7 cellular contexts compared by ENCODE assay signal in the genomic region with DNA sequence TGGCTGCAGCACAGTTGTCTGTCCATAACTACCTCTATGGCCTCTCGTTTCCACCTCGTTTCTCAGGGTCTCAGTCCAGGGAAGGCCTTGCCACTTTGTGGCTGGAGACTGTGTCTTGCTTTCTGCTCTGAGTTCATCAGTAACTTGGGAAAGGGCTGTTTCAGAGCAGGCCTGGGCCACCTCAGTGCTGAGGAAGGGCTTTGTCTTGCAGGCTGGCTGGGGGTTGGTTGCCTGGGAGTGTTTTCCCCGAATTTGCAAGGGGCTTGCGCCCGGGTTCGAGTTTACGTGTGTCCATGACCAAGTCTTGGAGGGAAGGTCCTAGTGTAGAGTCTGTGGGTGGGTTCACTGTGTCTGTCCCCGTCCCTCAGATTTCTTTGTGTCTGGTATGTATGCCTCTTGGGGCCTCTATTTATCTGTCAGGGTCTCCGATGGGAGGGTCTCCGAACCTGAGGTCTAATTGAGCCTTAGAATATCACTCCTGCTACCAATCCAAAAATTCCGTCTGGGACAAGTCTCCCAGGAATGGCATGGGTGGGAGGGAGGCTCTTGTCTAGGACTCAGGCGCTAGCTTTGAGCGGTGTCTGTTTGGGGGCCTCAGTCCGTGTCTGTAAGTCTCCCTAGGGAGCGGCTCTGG. TPM values are rescaled to one million over a fixed set of nuclear protein-coding genes. Genes with fewer than 3 reads are reported as not detected.
DNase-seq lines count a peak whose midpoint lies in the region; ATAC-seq and TF ChIP-seq lines count a peak whose summit lies in the region.
"Had no signal": no experiment of that assay in that cellular context is flagged by ENCODE, and none has a peak within 500 bp of the region (broad histone marks: within the 10 kb centered on the region; RNA-seq: fewer than 3 reads in every experiment).

No MANE protein-coding gene starts in this region.

- no peak overlapping the region for H3K27ac ChIP-seq in CD4-positive, alpha-beta memory T cell (ENCODE audit: low read depth, low read length)
- H3K27ac ChIP-seq in muscle layer of colon (ENCODE audit: low read depth, low read length), result peak overlapping the region; percentile 92

- H3K4me3 Mint-ChIP-seq in CD4-positive, alpha-beta memory T cell, result peak overlapping the region in 6 of 8 donors; percentile 20 to 69 (median 39)
- H3K4me3 Mint-ChIP-seq in brain, result peak overlapping the region; percentile 73 to 90 (median 78)
- no peak overlapping the region for H3K4me3 Mint-ChIP-seq in activated CD4-positive, alpha-beta memory T cell treated with anti-CD3 and anti-CD28 coated beads, Interleukin-2, amount 10 ng/mL, durations not matched to agents 7 days and 5 days

- intact Hi-C loops in CD4-positive, alpha-beta memory T cell (cut with micrococcal nuclease), result no loop called here

- H3K4me3 ChIP-seq in CD4-positive, alpha-beta memory T cell (ENCODE audit: low read length in 2 of 2), result no peak overlapping the region
- peak overlapping the region; percentile 29 to 95 for H3K4me3 ChIP-seq in muscle layer of colon (ENCODE audit: low read depth in 1 of 2, low read length in 2 of 2)

- CTCF ChIA-PET in CD4-positive, alpha-beta memory T cell (lab: Charles Lee; ENCODE audit: partially characterized antibody), result interaction anchor here (3.9 kb wide), 1 partner anchor 11 kb away, joined by 18 read pairs; no protein-coding TSS in a partner anchor
- CTCF ChIA-PET in activated CD4-positive, alpha-beta memory T cell treated with anti-CD3 and anti-CD28 coated beads, Interleukin-2, amount 10 ng/mL, durations not matched to agents 7 days and 5 days (lab: Charles Lee), result interaction anchor here (3.4 kb wide), 1 partner anchor 10 kb away, joined by 15 read pairs; no protein-coding TSS in a partner anchor

- H3K9ac ChIP-seq in muscle layer of colon (ENCODE audit: low read length), result peak overlapping the region; percentile 99

- H3K4me1 Mint-ChIP-seq in CD4-positive, alpha-beta memory T cell, result peaks cover 18 to 35% (median 29%) of the 10 kb centered on the region in 4 donors
- H3K4me1 Mint-ChIP-seq in brain, result peaks cover 32% of the 10 kb centered on the region
- peaks cover 21% of the 10 kb centered on the region for H3K4me1 Mint-ChIP-seq in activated CD4-positive, alpha-beta memory T cell treated with anti-CD3 and anti-CD28 coated beads, Interleukin-2, amount 10 ng/mL, durations not matched to agents 7 days and 5 days

- H3K36me3 Mint-ChIP-seq in CD4-positive, alpha-beta memory T cell, result peaks cover 0 to 7% of the 10 kb centered on the region in 2 donors
- H3K36me3 Mint-ChIP-seq in brain, result peaks cover 10% of the 10 kb centered on the region
- peaks cover 4% of the 10 kb centered on the region for H3K36me3 Mint-ChIP-seq in activated CD4-positive, alpha-beta memory T cell treated with anti-CD3 and anti-CD28 coated beads, Interleukin-2, amount 10 ng/mL, durations not matched to agents 7 days and 5 days (ENCODE audit: low read depth)

- no peaks in the 10 kb centered on the region for H3K27me3 ChIP-seq in CD4-positive, alpha-beta memory T cell (ENCODE audit: insufficient read depth, low read length)
- H3K27me3 ChIP-seq in muscle layer of colon (ENCODE audit: control insufficient read depth in 1 of 2, insufficient read depth in 2 of 2, low read length in 2 of 2), result no peaks in the 10 kb centered on the region

- ATAC-seq in GM21576 (IDR thresholded peaks at IDR 0.05; ENCODE audit: unreplicated experiment), result no peak

- no peaks in the 10 kb centered on the region for H3K9me3 ChIP-seq in CD4-positive, alpha-beta memory T cell (ENCODE audit: control insufficient read depth in 1 of 2, low read length in 2 of 2)
- no peaks in the 10 kb centered on the region for H3K9me3 ChIP-seq in muscle layer of colon (ENCODE audit: low read length)

- POLR2A ChIA-PET in CD4-positive, alpha-beta memory T cell (lab: Charles Lee; ENCODE audit: partially characterized antibody), result interaction anchor here (1.6 kb wide), 2 partner anchors 11 to 16 kb away, joined by 5 to 7 read pairs; no protein-coding TSS in a partner anchor
- POLR2A ChIA-PET in activated CD4-positive, alpha-beta memory T cell treated with anti-CD3 and anti-CD28 coated beads, Interleukin-2, amount 10 ng/mL, durations not matched to agents 7 days and 5 days (lab: Charles Lee), result interaction anchor here (1.6 kb wide), 1 partner anchor 11 kb away, joined by 3 read pairs; no protein-coding TSS in a partner anchor

- no peak for TF ChIP-seq CTCF in brain (conservative IDR thresholded peaks at IDR 0.05)

- H3K9me3 Mint-ChIP-seq in CD4-positive, alpha-beta memory T cell, result no peaks in the 10 kb centered on the region
- no peaks in the 10 kb centered on the region for H3K9me3 Mint-ChIP-seq in brain
- H3K9me3 Mint-ChIP-seq in activated CD4-positive, alpha-beta memory T cell treated with anti-CD3 and anti-CD28 coated beads, Interleukin-2, amount 10 ng/mL, durations not matched to agents 7 days and 5 days, result no peaks in the 10 kb centered on the region

- no peak for DNase-seq in CD4-positive, alpha-beta memory T cell
- DNase-seq in activated CD4-positive, alpha-beta memory T cell treated with anti-CD3 and anti-CD28 coated beads, Interleukin-2, amount 10 ng/mL, durations not matched to agents 7 days and 5 days, result no peak
- DNase-seq in activated CD4-positive, alpha-beta T cell treated with anti-CD3 and anti-CD28 coated beads, Interleukin-2, amount 50 U/mL, for 48 hours, result no peak

- peaks cover 38% of the 10 kb centered on the region for H3K4me1 ChIP-seq in CD4-positive, alpha-beta memory T cell (ENCODE audit: insufficient read depth, low read length)
- peaks cover 45% of the 10 kb centered on the region for H3K4me1 ChIP-seq in muscle layer of colon (ENCODE audit: insufficient read depth, low read length)

- H3K27ac Mint-ChIP-seq in CD4-positive, alpha-beta memory T cell, result peak overlapping the region in 2 of 7 donors; percentile 18 to 41
- H3K27ac Mint-ChIP-seq in brain, result peak overlapping the region; percentile 60 to 90 (median 86)
- H3K27ac Mint-ChIP-seq in activated CD4-positive, alpha-beta memory T cell treated with anti-CD3 and anti-CD28 coated beads, Interleukin-2, amount 10 ng/mL, durations not matched to agents 7 days and 5 days, result no peak overlapping the region

- no peaks in the 10 kb centered on the region for H3K36me3 ChIP-seq in CD4-positive, alpha-beta memory T cell (ENCODE audit: insufficient read depth, low read length)
- peaks cover 33% of the 10 kb centered on the region for H3K36me3 ChIP-seq in muscle layer of colon (ENCODE audit: insufficient read depth, low read length)

- peaks cover 0 to 13% of the 10 kb centered on the region in 2 donors for H3K27me3 Mint-ChIP-seq in CD4-positive, alpha-beta memory T cell
- peaks cover 46% of the 10 kb centered on the region for H3K27me3 Mint-ChIP-seq in brain
- H3K27me3 Mint-ChIP-seq in activated CD4-positive, alpha-beta memory T cell treated with anti-CD3 and anti-CD28 coated beads, Interleukin-2, amount 10 ng/mL, durations not matched to agents 7 days and 5 days, result peaks cover 37% of the 10 kb centered on the region

RNA-seq across cellular contexts. Expression of a gene that starts 0.6 kb away (rescaled TPM):
- total RNA-seq in CD4-positive, alpha-beta memory T cell, result under 1 TPM; 0.42 to 0.49 TPM
- polyA plus RNA-seq in CD4-positive, alpha-beta memory T cell, result under 1 TPM in 1 of 2 donors, not detected in 1; 0.57 TPM
- polyA plus RNA-seq in brain (ENCODE audit: insufficient read depth, low read depth, low replicate concordance), result 15.8 TPM
- total RNA-seq in activated CD4-positive, alpha-beta memory T cell treated with anti-CD3 and anti-CD28 coated beads, Interleukin-2, amount 10 ng/mL, durations not matched to agents 7 days and 5 days, result under 1 TPM; 0.25 to 0.38 TPM

RNA-seq across cellular contexts. Expression of a gene that starts 11.6 kb away (rescaled TPM):
- 1 to 10 TPM; 2.8 to 4.5 TPM for total RNA-seq in CD4-positive, alpha-beta memory T cell
- polyA plus RNA-seq in CD4-positive, alpha-beta memory T cell, result 1 to 10 TPM in 1 of 2 donors, under 1 TPM in 1; 0.12 to 2.8 TPM
- 3.7 TPM for polyA plus RNA-seq in brain (ENCODE audit: insufficient read depth, low read depth, low replicate concordance)
- under 1 TPM; 0.25 to 0.30 TPM for total RNA-seq in activated CD4-positive, alpha-beta memory T cell treated with anti-CD3 and anti-CD28 coated beads, Interleukin-2, amount 10 ng/mL, durations not matched to agents 7 days and 5 days
- total RNA-seq: T-helper 2 cell treated with Interferon-gamma antibody and Interleukin-4, amounts not matched to agents 100 ng/mL and 5 ng/mL, for 36 hours had no signal

RNA-seq across cellular contexts. Expression of a gene that starts 12.1 kb away (rescaled TPM):
- 1 to 10 TPM; 6.5 to 7.0 TPM for total RNA-seq in CD4-positive, alpha-beta memory T cell
- polyA plus RNA-seq in CD4-positive, alpha-beta memory T cell, result 1 to 10 TPM; 4.3 to 6.1 TPM
- 19.2 TPM for polyA plus RNA-seq in brain (ENCODE audit: insufficient read depth, low read depth, low replicate concordance)
- 10 to 100 TPM; 10.1 to 12.0 TPM for total RNA-seq in activated CD4-positive, alpha-beta memory T cell treated with anti-CD3 and anti-CD28 coated beads, Interleukin-2, amount 10 ng/mL, durations not matched to agents 7 days and 5 days

RNA-seq across cellular contexts. Expression of a gene that starts 28.8 kb away (rescaled TPM):
- under 1 TPM; 0.19 to 0.23 TPM for total RNA-seq in CD4-positive, alpha-beta memory T cell
- not detected for polyA plus RNA-seq in CD4-positive, alpha-beta memory T cell
- polyA plus RNA-seq in brain (ENCODE audit: insufficient read depth, low read depth, low replicate concordance), result 1.4 TPM
- total RNA-seq in activated CD4-positive, alpha-beta memory T cell treated with anti-CD3 and anti-CD28 coated beads, Interleukin-2, amount 10 ng/mL, durations not matched to agents 7 days and 5 days, result under 1 TPM in 1 of 2 experiments, not detected in 1; 0.13 TPM

RNA-seq across cellular contexts. Expression of a gene that starts 36.8 kb away (rescaled TPM):
- total RNA-seq in CD4-positive, alpha-beta memory T cell, result 100 to 1,000 TPM; 101 to 110 TPM
- 10 to 100 TPM; 16.3 to 21.9 TPM for polyA plus RNA-seq in CD4-positive, alpha-beta memory T cell
- 103 TPM for polyA plus RNA-seq in brain (ENCODE audit: insufficient read depth, low read depth, low replicate concordance)
- total RNA-seq in activated CD4-positive, alpha-beta memory T cell treated with anti-CD3 and anti-CD28 coated beads, Interleukin-2, amount 10 ng/mL, durations not matched to agents 7 days and 5 days, result 10 to 100 TPM; 36.8 to 37.9 TPM

Comparison
In these comparisons a context has a peak if more than half of its experiments do, and no peak if none do; other contexts are left out.
1. H3K4me3 ChIP-seq: peak in muscle layer of colon (2 of 2); none in CD4-positive, alpha-beta memory T cell (0 of 2).